ENCODE assay signal across 9 cellular contexts in genomic region chr15:96889734-96890480, GRCh38.
A peak's percentile ranks its signal among the peaks of the same experiment; 100 is the strongest.
DNase-seq lines count a peak whose midpoint lies in the region; ATAC-seq and TF ChIP-seq lines count a peak whose summit lies in the region.
"Had no signal": no experiment of that assay in that cellular context is flagged by ENCODE, and none has a peak within 500 bp of the region (broad histone marks: within the 10 kb centered on the region; RNA-seq: fewer than 3 reads in every experiment).

No MANE protein-coding gene starts in this region.

- no peak for ATAC-seq in HG03521 (IDR thresholded peaks at IDR 0.05; ENCODE audit: unreplicated experiment)

- H3K27ac ChIP-seq in skin epidermis, result peak overlapping the region in 2 of 21 experiments; percentile 26 to 29

- TF ChIP-seq CTCF in GM20000 (IDR thresholded peaks at IDR 0.05; ENCODE audit: extremely low read depth, missing control alignments) (no peak), epithelial cell of proximal tubule (conservative IDR thresholded peaks at IDR 0.05; ENCODE audit: low read depth, low read length) (no peak)

- peak overlapping the region; percentile 58 for H3K4me3 ChIP-seq in epithelial cell of proximal tubule (ENCODE audit: low read depth, low read length)
- peak overlapping the region in 5 of 7 experiments; percentile 7 to 36 (median 11) for H3K4me3 ChIP-seq in skin epidermis
- H3K4me3 ChIP-seq: thyroid gland had no signal

- peak; percentile 4 for DNase-seq in GM20000 (ENCODE audit: low spot score)
- DNase-seq in OCI-M1 (lab: John Stamatoyannopoulos, UW), result peak; percentile 85
- DNase-seq in epithelial cell of proximal tubule (ENCODE audit: low read depth), result no peak
- no peak for DNase-seq in germinal center (ENCODE audit: low spot score)
- no peak for DNase-seq in HPDE6-E6E7 (ENCODE audit: extremely low spot score)
- no peak for DNase-seq in AG08396 (ENCODE audit: low spot score)
- DNase-seq: thyroid gland had no signal

Comparison
In these comparisons a context has a peak if more than half of its experiments do, and no peak if none do; other contexts are left out.
1. DNase-seq: peak in GM20000 (single experiment) and OCI-M1 (single experiment); none in epithelial cell of proximal tubule (single experiment), germinal center (single experiment), HPDE6-E6E7 (single experiment) and AG08396 (single experiment).